In the genomic region with DNA sequence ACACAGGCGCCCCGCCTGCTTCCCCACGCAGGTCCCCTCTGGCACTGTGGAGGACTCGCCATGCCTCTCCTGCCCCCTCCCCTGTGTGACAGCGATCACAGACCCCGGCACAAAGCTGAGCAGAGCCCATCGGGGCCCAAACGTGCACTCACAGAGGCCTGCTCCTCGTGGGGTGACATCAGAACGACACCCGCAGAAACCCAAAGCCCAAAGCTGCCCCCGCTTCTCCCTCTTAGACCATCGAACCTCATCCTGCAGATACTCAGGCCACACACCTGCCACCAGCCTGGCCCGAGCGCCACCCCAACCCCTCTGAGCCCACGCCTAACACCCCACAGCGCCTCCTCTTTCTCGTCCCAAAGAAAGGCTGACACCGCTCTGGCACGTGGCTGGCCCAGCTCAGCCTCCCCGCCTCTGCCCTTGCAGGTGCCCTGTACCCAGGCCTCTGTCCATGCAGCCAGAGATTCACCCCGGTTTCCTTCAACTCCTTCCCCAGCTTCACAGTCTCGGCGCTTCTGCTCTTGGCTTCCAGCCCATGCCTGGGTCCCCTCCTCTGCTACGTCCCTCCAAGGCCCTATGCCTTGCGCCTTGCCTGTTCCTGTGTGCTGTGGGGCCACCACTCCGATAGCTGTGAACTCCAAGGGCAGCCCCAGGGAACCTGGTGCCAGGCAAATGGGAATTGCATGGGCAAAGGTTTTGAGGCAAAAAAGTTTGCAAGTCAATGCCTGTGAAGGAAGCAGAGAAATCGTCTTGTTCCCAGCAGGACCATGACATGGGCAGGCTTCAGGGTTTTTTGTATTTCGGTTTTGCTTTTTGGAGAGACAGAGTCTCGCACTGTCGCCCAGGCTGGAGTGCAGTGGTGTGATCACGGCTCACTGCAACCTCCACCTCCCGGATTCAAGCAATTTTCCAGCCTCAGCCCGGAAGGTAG, we compare ENCODE assay signal across 9 cellular contexts. TPM values are rescaled to one million over a fixed set of nuclear protein-coding genes. Genes with fewer than 3 reads are reported as not detected.
DNase-seq lines count a peak whose midpoint lies in the region; ATAC-seq and TF ChIP-seq lines count a peak whose summit lies in the region.
"Had no signal": no experiment of that assay in that cellular context is flagged by ENCODE, and none has a peak within 500 bp of the region (broad histone marks: within the 10 kb centered on the region; RNA-seq: fewer than 3 reads in every experiment).

No MANE protein-coding gene starts in this region.

- POLR2A ChIA-PET in SK-N-SH (lab: Yijun Ruan, JAX), result interaction anchor here (0.7 to 4.3 kb wide), 2 partner anchors 18 to 31 kb away, joined by 3 to 49 read pairs; a partner anchor contains a TSS

- no peak overlapping the region for H3K9ac ChIP-seq in SK-N-SH

- no peak for TF ChIP-seq RAD21 in SK-N-SH (IDR thresholded peaks at IDR 0.05; ENCODE audit: low read length)

- ATAC-seq in SK-N-SH treated with all-trans-retinoic acid at 6 μM for 48 hours (no peak), HG03095 (IDR thresholded peaks at IDR 0.05; ENCODE audit: unreplicated experiment) (no peak)

- H3K79me2 ChIP-seq in SK-N-SH (ENCODE audit: insufficient read depth), result peaks cover 39% of the 10 kb centered on the region

- H3K4me3 ChIP-seq in SK-N-SH (ENCODE audit: low read depth in 2 of 2, low read length in 1 of 2), result peak overlapping the region in 1 of 2 experiments; percentile 87; a peak in 3 of 4 replicates
- H3K4me3 ChIP-seq in iPS-11a (ENCODE audit: low read depth, low read length), result peak overlapping the region; percentile 27

- no peaks in the 10 kb centered on the region for H3K27me3 ChIP-seq in SK-N-SH (ENCODE audit: insufficient read depth)

- no peak for TF ChIP-seq CTCF in SK-N-SH (IDR thresholded peaks at IDR 0.05)

- H3K36me3 ChIP-seq in SK-N-SH (replicated peaks in 1 of 2; ENCODE audit: control insufficient read depth in 1 of 2, insufficient read depth in 2 of 2, low read length in 1 of 2), result peaks cover 0 to 19% of the 10 kb centered on the region in 2 experiments

- DNase-seq in SK-N-SH, result no peak
- peak; percentile 51 to 55 for DNase-seq in activated T-cell treated with anti-CD3 and anti-CD28 coated beads, Interleukin-2, amount 50 U/mL, for 48 hours
- peak in 4 of 49 donors; percentile 27 to 54 (median 38) for DNase-seq in substantia nigra (lab: John Stamatoyannopoulos, UW)
- no peak for DNase-seq in hepatic stellate cell (ENCODE audit: low spot score)
- DNase-seq in NK-92 (lab: John Stamatoyannopoulos, UW; ENCODE audit: unreplicated experiment), result no peak
- DNase-seq: NCI-H524 treated with DMSO at 0.1 percent for 48 hours had no signal

- no peak overlapping the region for H2AFZ ChIP-seq in SK-N-SH (ENCODE audit: low read depth)

- H3K4me1 ChIP-seq in SK-N-SH (ENCODE audit: control insufficient read depth in 1 of 2, insufficient read depth in 2 of 2, low read depth in 1 of 2, low read length in 1 of 2), result peaks cover 12 to 34% of the 10 kb centered on the region in 2 experiments; a peak in 2 of 4 replicates

- 83% methylated on average over 32 of the region's 34 CpGs for WGBS in SK-N-SH (ENCODE audit: low lambda C conversion rate)

- H3K4me2 ChIP-seq in SK-N-SH, result peak overlapping the region; percentile 86

- H4K20me1 ChIP-seq in SK-N-SH (ENCODE audit: insufficient read depth), result peaks cover 13% of the 10 kb centered on the region; the same call in 1 of the 2 replicates

- no peaks in the 10 kb centered on the region for H3K9me2 ChIP-seq in SK-N-SH

- CTCF ChIA-PET in SK-N-SH (lab: Yijun Ruan, JAX), result interaction anchor here (0.9 to 9.7 kb wide), 6 partner anchors 17 to 126 kb away, joined by 3 to 594 read pairs (median 7); a partner anchor contains a TSS

- no peaks in the 10 kb centered on the region for H3K9me3 ChIP-seq in SK-N-SH

- H3K27ac ChIP-seq in SK-N-SH (ENCODE audit: low read depth in 2 of 2, low read length in 1 of 2) (peak overlapping the region in 1 of 2 experiments; percentile 88; a peak in 2 of 4 replicates), substantia nigra (ENCODE audit: low read depth, low read length, poor library complexity, severe bottlenecking) (peak overlapping the region; percentile 22)

- H3F3A ChIP-seq in SK-N-SH (replicated peaks; ENCODE audit: insufficient read depth), result peaks cover 31% of the 10 kb centered on the region

- no peak for TF ChIP-seq EP300 in SK-N-SH (IDR thresholded peaks at IDR 0.05; ENCODE audit: borderline replicate concordance in 1 of 2, low read depth in 1 of 2, low read length in 1 of 2)

TF ChIP-seq in SK-N-SH, 30 proteins besides CTCF, POLR2A, EP300 and RAD21 (continues in another document):
- TF ChIP-seq ELF1 (IDR thresholded peaks at IDR 0.05) (no peak), POLR2AphosphoS5 (IDR thresholded peaks at IDR 0.05; ENCODE audit: low read depth, low read length) (no peak), NFIC (IDR thresholded peaks at IDR 0.05; ENCODE audit: borderline replicate concordance) (no peak)
- TF ChIP-seq, protein P1, sequence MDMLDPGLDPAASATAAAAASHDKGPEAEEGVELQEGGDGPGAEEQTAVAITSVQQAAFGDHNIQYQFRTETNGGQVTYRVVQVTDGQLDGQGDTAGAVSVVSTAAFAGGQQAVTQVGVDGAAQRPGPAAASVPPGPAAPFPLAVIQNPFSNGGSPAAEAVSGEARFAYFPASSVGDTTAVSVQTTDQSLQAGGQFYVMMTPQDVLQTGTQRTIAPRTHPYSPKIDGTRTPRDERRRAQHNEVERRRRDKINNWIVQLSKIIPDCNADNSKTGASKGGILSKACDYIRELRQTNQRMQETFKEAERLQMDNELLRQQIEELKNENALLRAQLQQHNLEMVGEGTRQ (IDR thresholded peaks at IDR 0.05; ENCODE audit: borderline replicate concordance, low read depth, low read length), result no peak
- TF ChIP-seq, protein P2, sequence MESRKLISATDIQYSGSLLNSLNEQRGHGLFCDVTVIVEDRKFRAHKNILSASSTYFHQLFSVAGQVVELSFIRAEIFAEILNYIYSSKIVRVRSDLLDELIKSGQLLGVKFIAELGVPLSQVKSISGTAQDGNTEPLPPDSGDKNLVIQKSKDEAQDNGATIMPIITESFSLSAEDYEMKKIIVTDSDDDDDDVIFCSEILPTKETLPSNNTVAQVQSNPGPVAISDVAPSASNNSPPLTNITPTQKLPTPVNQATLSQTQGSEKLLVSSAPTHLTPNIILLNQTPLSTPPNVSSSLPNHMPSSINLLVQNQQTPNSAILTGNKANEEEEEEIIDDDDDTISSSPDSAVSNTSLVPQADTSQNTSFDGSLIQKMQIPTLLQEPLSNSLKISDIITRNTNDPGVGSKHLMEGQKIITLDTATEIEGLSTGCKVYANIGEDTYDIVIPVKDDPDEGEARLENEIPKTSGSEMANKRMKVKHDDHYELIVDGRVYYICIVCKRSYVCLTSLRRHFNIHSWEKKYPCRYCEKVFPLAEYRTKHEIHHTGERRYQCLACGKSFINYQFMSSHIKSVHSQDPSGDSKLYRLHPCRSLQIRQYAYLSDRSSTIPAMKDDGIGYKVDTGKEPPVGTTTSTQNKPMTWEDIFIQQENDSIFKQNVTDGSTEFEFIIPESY (IDR thresholded peaks at IDR 0.05; ENCODE audit: borderline replicate concordance, low read depth), result no peak

TF ChIP-seq in SK-N-SH treated with all-trans-retinoic acid at 6 μM for 48 hours, 23 proteins besides CTCF, POLR2A, EP300 and RAD21:
- TF ChIP-seq ARNTL (CRISPR knock-in tag; IDR thresholded peaks at IDR 0.05; ENCODE audit: borderline replicate concordance, low read depth), result no peak
- TF ChIP-seq GLIS3 (CRISPR knock-in tag; IDR thresholded peaks at IDR 0.05), result no peak
- TF ChIP-seq, protein P3, sequence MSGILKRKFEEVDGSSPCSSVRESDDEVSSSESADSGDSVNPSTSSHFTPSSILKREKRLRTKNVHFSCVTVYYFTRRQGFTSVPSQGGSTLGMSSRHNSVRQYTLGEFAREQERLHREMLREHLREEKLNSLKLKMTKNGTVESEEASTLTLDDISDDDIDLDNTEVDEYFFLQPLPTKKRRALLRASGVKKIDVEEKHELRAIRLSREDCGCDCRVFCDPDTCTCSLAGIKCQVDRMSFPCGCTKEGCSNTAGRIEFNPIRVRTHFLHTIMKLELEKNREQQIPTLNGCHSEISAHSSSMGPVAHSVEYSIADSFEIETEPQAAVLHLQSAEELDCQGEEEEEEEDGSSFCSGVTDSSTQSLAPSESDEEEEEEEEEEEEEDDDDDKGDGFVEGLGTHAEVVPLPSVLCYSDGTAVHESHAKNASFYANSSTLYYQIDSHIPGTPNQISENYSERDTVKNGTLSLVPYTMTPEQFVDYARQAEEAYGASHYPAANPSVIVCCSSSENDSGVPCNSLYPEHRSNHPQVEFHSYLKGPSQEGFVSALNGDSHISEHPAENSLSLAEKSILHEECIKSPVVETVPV (CRISPR knock-in tag; IDR thresholded peaks at IDR 0.05), result no peak
- TF ChIP-seq, protein P4, sequence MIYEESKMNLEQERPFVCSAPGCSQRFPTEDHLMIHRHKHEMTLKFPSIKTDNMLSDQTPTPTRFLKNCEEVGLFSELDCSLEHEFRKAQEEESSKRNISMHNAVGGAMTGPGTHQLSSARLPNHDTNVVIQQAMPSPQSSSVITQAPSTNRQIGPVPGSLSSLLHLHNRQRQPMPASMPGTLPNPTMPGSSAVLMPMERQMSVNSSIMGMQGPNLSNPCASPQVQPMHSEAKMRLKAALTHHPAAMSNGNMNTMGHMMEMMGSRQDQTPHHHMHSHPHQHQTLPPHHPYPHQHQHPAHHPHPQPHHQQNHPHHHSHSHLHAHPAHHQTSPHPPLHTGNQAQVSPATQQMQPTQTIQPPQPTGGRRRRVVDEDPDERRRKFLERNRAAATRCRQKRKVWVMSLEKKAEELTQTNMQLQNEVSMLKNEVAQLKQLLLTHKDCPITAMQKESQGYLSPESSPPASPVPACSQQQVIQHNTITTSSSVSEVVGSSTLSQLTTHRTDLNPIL (CRISPR knock-in tag; IDR thresholded peaks at IDR 0.05; ENCODE audit: low read depth), result no peak
- TF ChIP-seq ZNF8 (CRISPR knock-in tag; IDR thresholded peaks at IDR 0.05), result no peak
- no peak for TF ChIP-seq TOX (CRISPR knock-in tag; IDR thresholded peaks at IDR 0.05; ENCODE audit: borderline replicate concordance)

RNA-seq across cellular contexts. Expression of a gene that starts 0.8 kb away (rescaled TPM):
- polyA plus RNA-seq in SK-N-SH (2012; rRNA removed), result 4.8 and 5.1 TPM in 2 replicates
- 1.6 and 3.5 TPM in 2 replicates for polyA plus RNA-seq in SK-N-SH (2012; cell fraction: cytosol; rRNA removed)
- polyA plus RNA-seq in SK-N-SH (2012; cell fraction: nucleus; rRNA removed), result 25.2 and 37.7 TPM in 2 replicates

RNA-seq across cellular contexts. Expression of a gene that starts 2.9 kb away (rescaled TPM):
- polyA plus RNA-seq in SK-N-SH (2012; rRNA removed), result 133 and 226 TPM in 2 replicates
- polyA plus RNA-seq in SK-N-SH (2012; cell fraction: cytosol; rRNA removed), result 114 and 155 TPM in 2 replicates
- polyA plus RNA-seq in SK-N-SH (2012; cell fraction: nucleus; rRNA removed), result 81.6 and 162 TPM in 2 replicates

RNA-seq across cellular contexts. Expression of a gene that starts 9.7 kb away (rescaled TPM):
- 8.2 and 13.9 TPM in 2 replicates for polyA plus RNA-seq in SK-N-SH (2012; rRNA removed)
- 6.8 and 9.9 TPM in 2 replicates for polyA plus RNA-seq in SK-N-SH (2012; cell fraction: cytosol; rRNA removed)
- polyA plus RNA-seq in SK-N-SH (2012; cell fraction: nucleus; rRNA removed), result 53.9 and 79.1 TPM in 2 replicates

RNA-seq across cellular contexts. Expression of a gene that starts 30.5 kb away (rescaled TPM):
- polyA plus RNA-seq in SK-N-SH (2012; rRNA removed), result 762 and 857 TPM in 2 replicates
- 628 and 677 TPM in 2 replicates for polyA plus RNA-seq in SK-N-SH (2012; cell fraction: cytosol; rRNA removed)
- polyA plus RNA-seq in SK-N-SH (2012; cell fraction: nucleus; rRNA removed), result 2,521 and 3,638 TPM in 2 replicates

RNA-seq across cellular contexts. Expression of a gene that starts 33.1 kb away (rescaled TPM):
- 53.5 and 55.5 TPM in 2 replicates for polyA plus RNA-seq in SK-N-SH (2012; rRNA removed)
- 27.7 and 37.8 TPM in 2 replicates for polyA plus RNA-seq in SK-N-SH (2012; cell fraction: cytosol; rRNA removed)
- polyA plus RNA-seq in SK-N-SH (2012; cell fraction: nucleus; rRNA removed), result 173 and 201 TPM in 2 replicates

Comparison
In these comparisons a context has a peak if more than half of its experiments do, and no peak if none do; other contexts are left out.
1. DNase-seq: peak in activated T-cell treated with anti-CD3 and anti-CD28 coated beads, Interleukin-2, amount 50 U/mL, for 48 hours (2 of 2); none in SK-N-SH (single experiment), hepatic stellate cell (single experiment) and NK-92 (single experiment).